Comparison of ENCODE assay signal across 27 cellular contexts in genomic region chr11:126479178-126479930, GRCh38.
"Had no signal": no experiment of that assay in that cellular context is flagged by ENCODE, and none has a peak within 500 bp of the region (broad histone marks: within the 10 kb centered on the region; RNA-seq: fewer than 3 reads in every experiment).

No MANE protein-coding gene starts in this region.

- H3K9me3 Mint-ChIP-seq: activated B cell treated with CpG ODN at 0.5 μM for 24 hours; activated CD4-positive, alpha-beta memory T cell treated with anti-CD3 and anti-CD28 coated beads for 36 hours; activated naive CD8-positive, alpha-beta T cell treated with anti-CD3 and anti-CD28 coated beads, Interleukin-2, amount 50 U/mL, for 24 hours; naive thymus-derived CD4-positive, alpha-beta T cell; stimulated activated naive CD8-positive, alpha-beta T cell treated with anti-CD3 and anti-CD28 coated beads, Interleukin-15, Interleukin-2, amounts not matched to agents 100 ng/mL and 50 ng/mL, for 24 hours had no signal

- H3K4me1 ChIP-seq: foreskin keratinocyte, psoas muscle had no signal

- H3K9me3 ChIP-seq: body of pancreas, left lung, neutrophil, ovary, psoas muscle, right atrium auricular region, thyroid gland had no signal

- ATAC-seq: activated naive CD8-positive, alpha-beta T cell treated with anti-CD3 and anti-CD28 coated beads, Interleukin-2, amount 50 U/mL, for 24 hours; body of pancreas; foreskin keratinocyte; left lung; naive thymus-derived CD4-positive, alpha-beta T cell; psoas muscle had no signal

- H3K27me3 ChIP-seq: body of pancreas, foreskin keratinocyte, left lung, neutrophil, ovary, right atrium auricular region, thyroid gland had no signal

- H3K4me3 ChIP-seq: body of pancreas, left lung, lung, ovary, psoas muscle, right atrium auricular region, thyroid gland had no signal

- H3K27me3 Mint-ChIP-seq: activated B cell treated with CpG ODN at 0.5 μM for 24 hours; activated naive CD8-positive, alpha-beta T cell treated with anti-CD3 and anti-CD28 coated beads, Interleukin-2, amount 50 U/mL, for 24 hours; stimulated activated naive CD8-positive, alpha-beta T cell treated with anti-CD3 and anti-CD28 coated beads, Interleukin-15, Interleukin-2, amounts not matched to agents 100 ng/mL and 50 ng/mL, for 24 hours had no signal

- H3K27ac Mint-ChIP-seq: activated B cell treated with CpG ODN at 0.5 μM for 24 hours; activated CD4-positive, alpha-beta memory T cell treated with anti-CD3 and anti-CD28 coated beads for 36 hours had no signal

- DNase-seq: activated B cell treated with CpG ODN at 0.5 μM for 24 hours; activated CD4-positive, alpha-beta memory T cell treated with anti-CD3 and anti-CD28 coated beads for 36 hours; activated CD4-positive, alpha-beta T cell treated with anti-CD3 and anti-CD28 coated beads for 4 hours; activated effector memory CD4-positive, alpha-beta T cell treated with Interleukin-2 at 50 U/mL for 16 hours; activated naive CD4-positive, alpha-beta T cell treated with anti-CD3 and anti-CD28 coated beads, Interleukin-2, amount 50 U/mL, for 16 hours; activated naive CD8-positive, alpha-beta T cell treated with anti-CD3 and anti-CD28 coated beads, Interleukin-2, amount 50 U/mL, for 24 hours; activated T-cell treated with anti-CD3 and anti-CD28 coated beads, Interleukin-2, amount 50 U/mL, for 48 hours; body of pancreas; caudate nucleus; dermis blood vessel endothelial cell; effector CD8-positive, alpha-beta T cell; erythroblast; foreskin keratinocyte; naive thymus-derived CD4-positive, alpha-beta T cell; ovary; stimulated activated CD4-positive, alpha-beta T cell treated with anti-CD3 and anti-CD28 coated beads, Interleukin-12 subunit alpha, Interleukin-12 subunit beta, amount 100 ng/mL, for 4 hours; stimulated activated CD4-positive, alpha-beta T cell treated with anti-CD3 and anti-CD28 coated beads, Interleukin-4, amount 100 ng/mL, for 4 hours; substantia nigra; T-helper 1 cell; T1000; thyroid gland had no signal

- H3K36me3 Mint-ChIP-seq: activated CD4-positive, alpha-beta memory T cell treated with anti-CD3 and anti-CD28 coated beads for 36 hours; naive thymus-derived CD4-positive, alpha-beta T cell had no signal

- H3K36me3 ChIP-seq: left lung, neutrophil, ovary, right atrium auricular region, thyroid gland had no signal

- H3K4me3 Mint-ChIP-seq: activated B cell treated with CpG ODN at 0.5 μM for 24 hours; activated CD4-positive, alpha-beta memory T cell treated with anti-CD3 and anti-CD28 coated beads for 36 hours; activated naive CD8-positive, alpha-beta T cell treated with anti-CD3 and anti-CD28 coated beads, Interleukin-2, amount 50 U/mL, for 24 hours; stimulated activated naive CD8-positive, alpha-beta T cell treated with anti-CD3 and anti-CD28 coated beads, Interleukin-15, Interleukin-2, amounts not matched to agents 100 ng/mL and 50 ng/mL, for 24 hours had no signal

- H3K27ac ChIP-seq: body of pancreas, foreskin keratinocyte, left lung, neutrophil, psoas muscle, right atrium auricular region, thyroid gland had no signal
